ENCODE assay signal across 8 cellular contexts in genomic region chr2:42100696-42101585, GRCh38. TPM values are rescaled to one million over a fixed set of nuclear protein-coding genes. Genes with fewer than 3 reads are reported as not detected.
A peak's percentile ranks its signal among the peaks of the same experiment; 100 is the strongest.
DNase-seq lines count a peak whose midpoint lies in the region; ATAC-seq and TF ChIP-seq lines count a peak whose summit lies in the region.

No MANE protein-coding gene starts in this region.

- WGBS in esophagus squamous epithelium, 2 donors, result 84 to 100% methylated on average over 2 to 3 of the region's 68 CpGs

- H3K9ac ChIP-seq in HUES48 (ENCODE audit: low read depth, low read length), result no peak overlapping the region

- H3K36me3 ChIP-seq in HUES48 (ENCODE audit: control insufficient read depth, insufficient read depth, low read length) (no peaks in the 10 kb centered on the region), esophagus squamous epithelium (no peaks in the 10 kb centered on the region)

- H3K27ac Mint-ChIP-seq in nephron, result peak overlapping the region; percentile 73 to 84 (median 84)
- peak overlapping the region; percentile 63 for H3K27ac Mint-ChIP-seq in type B pancreatic cell

- H3K4me1 ChIP-seq in HUES48 (ENCODE audit: control insufficient read depth, insufficient read depth, low read length), result peaks cover 35% of the 10 kb centered on the region
- peaks cover 15 to 67% (median 18%) of the 10 kb centered on the region in 3 donors for H3K4me1 ChIP-seq in esophagus squamous epithelium

- H3K27me3 Mint-ChIP-seq in nephron (ENCODE audit: low read depth), result no peaks in the 10 kb centered on the region
- no peaks in the 10 kb centered on the region for H3K27me3 Mint-ChIP-seq in type B pancreatic cell

- 0 out of 2 replicates have a peak, but pooled peaks cover 3% of the 10 kb centered on the region for H3K9me3 ChIP-seq in HUES48 (ENCODE audit: control insufficient read depth, insufficient read depth, low read length)
- no peaks in the 10 kb centered on the region for H3K9me3 ChIP-seq in esophagus squamous epithelium

- peak overlapping the region; percentile 94 for H3K27ac ChIP-seq in HUES48 (ENCODE audit: low read depth, low read length)
- peak overlapping the region; percentile 76 to 88 (median 82) for H3K27ac ChIP-seq in esophagus squamous epithelium

- no peak for TF ChIP-seq CTCF in esophagus squamous epithelium (IDR thresholded peaks at IDR 0.05)
- no peak for TF ChIP-seq CTCF in nephron (IDR thresholded peaks at IDR 0.05; ENCODE audit: unreplicated experiment in 3 of 3)
- TF ChIP-seq CTCF in type B pancreatic cell (conservative IDR thresholded peaks at IDR 0.05), result no peak

- DNase-seq in activated T-cell treated with anti-CD3 and anti-CD28 coated beads for 48 hours (ENCODE audit: low read depth) (peak; percentile 45), esophagus squamous epithelium (lab: John Stamatoyannopoulos, UW) (no peak), type B pancreatic cell (ENCODE audit: extremely low spot score, unreplicated experiment) (no peak), NCI-H774 (lab: John Stamatoyannopoulos, UW) (no peak), NCI-H2029 treated with DMSO at 0.1 percent for 48 hours (lab: John Stamatoyannopoulos, UW) (no peak)

- H3K27me3 ChIP-seq in HUES48 (ENCODE audit: control insufficient read depth, insufficient read depth, low read length) (peaks cover 6% of the 10 kb centered on the region; the same call in 1 of the 2 replicates), esophagus squamous epithelium (no peaks in the 10 kb centered on the region)

- peaks cover 70% of the 10 kb centered on the region for H3K4me1 Mint-ChIP-seq in nephron
- peaks cover 50% of the 10 kb centered on the region for H3K4me1 Mint-ChIP-seq in type B pancreatic cell (ENCODE audit: unreplicated experiment)

- ATAC-seq in HG03039 (IDR thresholded peaks at IDR 0.05; ENCODE audit: unreplicated experiment), result no peak

- H3K36me3 Mint-ChIP-seq in nephron (ENCODE audit: low read depth) (no peaks in the 10 kb centered on the region), type B pancreatic cell (no peaks in the 10 kb centered on the region)

- H3K4me3 ChIP-seq in HUES48 (ENCODE audit: low read depth, low read length), result peak overlapping the region; percentile 53; the same call in 1 of the 2 replicates
- peak overlapping the region; percentile 42 to 67 (median 51) for H3K4me3 ChIP-seq in esophagus squamous epithelium

- intact Hi-C loops in esophagus squamous epithelium (cut with DNase I), result no loop called here

- H3K4me3 Mint-ChIP-seq in nephron, result peak overlapping the region in 2 of 3 experiments; percentile 6 to 24
- peak overlapping the region; percentile 34 for H3K4me3 Mint-ChIP-seq in type B pancreatic cell

- H3K9me3 Mint-ChIP-seq in nephron (no peaks in the 10 kb centered on the region), type B pancreatic cell (peaks cover 14% of the 10 kb centered on the region)

- TF ChIP-seq POLR2A in esophagus squamous epithelium (IDR thresholded peaks at IDR 0.05), result peak in 1 of 4 donors; percentile 44

RNA-seq across cellular contexts. Expression of gene PKDCC, which starts 53.1 kb away (rescaled TPM):
- total RNA-seq in esophagus squamous epithelium (10 to 100 TPM in 1 of 4 donors, 1 to 10 TPM in 2, under 1 TPM in 1; 0.53 to 16.8 (median 6.4) TPM), type B pancreatic cell (ENCODE audit: low replicate concordance) (81.8 and 158 TPM in 2 replicates)
